ENCODE assay signal across 2 cellular contexts in genomic region chr2:231721641-231722310, GRCh38.
TF ChIP-seq lines count a peak whose summit lies in the region.

No MANE protein-coding gene starts in this region.

TF ChIP-seq in HCT116, 20 proteins besides CTCF, POLR2A, EP300 and RAD21:
- TF ChIP-seq POLR2AphosphoS5 (IDR thresholded peaks at IDR 0.05; ENCODE audit: low read depth, low read length) (0 out of 2 replicates have a peak, but pooled peaks have one; percentile 4), MAX (IDR thresholded peaks at IDR 0.05) (no peak)

TF ChIP-seq in H1, 55 proteins besides CTCF, POLR2A, EP300 and RAD21:
- TF ChIP-seq RXRA (IDR thresholded peaks at IDR 0.05; ENCODE audit: insufficient read depth, low read depth, low read length) (no peak), TEAD4 (IDR thresholded peaks at IDR 0.05; ENCODE audit: low read depth, low read length) (no peak), CHD1 (IDR thresholded peaks at IDR 0.05; ENCODE audit: low read depth, low read length) (no peak), POLR2AphosphoS5 (IDR thresholded peaks at IDR 0.05; ENCODE audit: low read depth, low read length) (no peak), CHD2 (IDR thresholded peaks at IDR 0.05; ENCODE audit: low read length) (no peak), SP4 (IDR thresholded peaks at IDR 0.05; ENCODE audit: low read length) (no peak), BRCA1 (IDR thresholded peaks at IDR 0.05; ENCODE audit: low read depth, low read length) (no peak)
TF ChIP-seq in H1: peak in this region for 0.
